Comparison of ENCODE assay signal across 8 cellular contexts in genomic region chr5:50410932-50411331, GRCh38. TPM values are rescaled to one million over a fixed set of nuclear protein-coding genes. Genes with fewer than 3 reads are reported as not detected.
DNase-seq lines count a peak whose midpoint lies in the region; ATAC-seq, FAIRE-seq and TF ChIP-seq lines count a peak whose summit lies in the region.
"Not testable (repeated sequence)": the region's sequence is repeated elsewhere in the genome, so short reads cannot be mapped to it uniquely, and the experiment has no call there.
"Had no signal": no experiment of that assay in that cellular context is flagged by ENCODE, and none has a peak within 500 bp of the region (broad histone marks: within the 10 kb centered on the region; RNA-seq: fewer than 3 reads in every experiment).

No MANE protein-coding gene starts in this region.

- not testable (repeated sequence) for H3K9me3 ChIP-seq in CD8-positive, alpha-beta T cell (ENCODE audit: low read length); OCI-LY7 (ENCODE audit: low read length); K562 (replicated peaks; ENCODE audit: control insufficient read depth, insufficient read depth, low read depth, low read length); kidney (ENCODE audit: control insufficient read depth in 1 of 2, low read length in 2 of 2); small intestine (ENCODE audit: control insufficient read depth, low read depth)

- not testable (repeated sequence) for TF ChIP-seq EP300 in K562 (IDR thresholded peaks at IDR 0.05; ENCODE audit: low read length)

- not testable (repeated sequence) for H3K79me2 ChIP-seq in GM23338 (replicated peaks; ENCODE audit: insufficient read depth); K562 (ENCODE audit: control insufficient read depth, insufficient read depth, low read length)
- H3K79me2 ChIP-seq in OCI-LY7 (ENCODE audit: insufficient read depth, low read depth, low read length), result peaks cover 85% of the 10 kb centered on the region

- not testable (repeated sequence) for H3K9ac ChIP-seq in K562 (ENCODE audit: insufficient read depth in 1 of 2, low read depth in 2 of 2, low read length in 2 of 2); kidney (ENCODE audit: low read length in 2 of 2)

- not testable (repeated sequence) for H3K4me3 ChIP-seq in CD8-positive, alpha-beta T cell (ENCODE audit: low read depth, low read length); GM23338; OCI-LY7 (ENCODE audit: low read depth, low read length, poor library complexity, severe bottlenecking); K562; kidney (ENCODE audit: low read length in 2 of 2); small intestine (ENCODE audit: low read depth in 1 of 2, low read length in 2 of 2)

- H4K20me1 ChIP-seq in GM23338 (replicated peaks; ENCODE audit: insufficient read depth); OCI-LY7 (ENCODE audit: insufficient read depth, low read length); K562 (replicated peaks; ENCODE audit: control insufficient read depth, insufficient read depth, low read length): not testable (repeated sequence)

- CTCF ChIA-PET in CD8-positive, alpha-beta T cell (lab: Charles Lee); OCI-LY7 (lab: Charles Lee; ENCODE audit: unreplicated experiment); K562 (lab: Yijun Ruan, JAX; ENCODE audit: low intra/inter-chr PET ratio): not testable (repeated sequence)

- not testable (repeated sequence) for ATAC-seq in CD8-positive, alpha-beta T cell; GM23338; K562

- H3K4me2 ChIP-seq in GM23338, result peak overlapping the region; percentile 15; the same call in 1 of the 2 replicates
- not testable (repeated sequence) for H3K4me2 ChIP-seq in OCI-LY7 (ENCODE audit: low read length); K562 (ENCODE audit: insufficient read depth, low read length)

- H3K36me3 ChIP-seq in CD8-positive, alpha-beta T cell (ENCODE audit: insufficient read depth, low read length); GM23338 (ENCODE audit: insufficient read depth); K562 (ENCODE audit: control insufficient read depth, insufficient read depth, low read length); kidney (ENCODE audit: control insufficient read depth in 1 of 2, insufficient read depth in 2 of 2, low read length in 2 of 2); small intestine (ENCODE audit: control insufficient read depth in 2 of 2, insufficient read depth in 2 of 2, low read length in 2 of 2): not testable (repeated sequence)
- H3K36me3 ChIP-seq in OCI-LY7 (ENCODE audit: insufficient read depth, low read length), result peaks cover 90% of the 10 kb centered on the region

- FAIRE-seq in A204.1 (lab: Jason Lieb, UNC), result peak; percentile 71
- FAIRE-seq in K562 (lab: Jason Lieb, UNC), result not testable (repeated sequence)
- peak; percentile 61 for FAIRE-seq in kidney (lab: Jason Lieb, UNC)
- peak; percentile 70 for FAIRE-seq in small intestine (lab: Jason Lieb, UNC)

- intact Hi-C loops in CD8-positive, alpha-beta T cell (cut with DNase I, micrococcal nuclease), result loop anchor here (5.0 kb wide), 1 partner anchor 36 kb away; no protein-coding TSS in a partner anchor
- intact Hi-C loops in OCI-LY7 (cut with micrococcal nuclease; ENCODE audit: unreplicated experiment); K562 (cut with micrococcal nuclease); kidney (cut with DNase I): not testable (repeated sequence)

- TF ChIP-seq POLR2A in K562 (conservative IDR thresholded peaks at IDR 0.05), result not testable (repeated sequence)

- H3K27ac ChIP-seq in CD8-positive, alpha-beta T cell (ENCODE audit: low read depth, low read length); GM23338 (ENCODE audit: low read depth); K562 (ENCODE audit: extremely low read depth, low read depth, low read length); kidney (ENCODE audit: low read depth in 2 of 2, low read length in 2 of 2); small intestine (ENCODE audit: low read depth in 1 of 2, low read length in 1 of 2): not testable (repeated sequence)
- peak overlapping the region; percentile 22 for H3K27ac ChIP-seq in OCI-LY7 (ENCODE audit: low read depth, low read length, poor library complexity, severe bottlenecking)

- H3F3A ChIP-seq in GM23338 (replicated peaks; ENCODE audit: low read depth), result not testable (repeated sequence)

- H3K9me3 Mint-ChIP-seq in CD8-positive, alpha-beta T cell; GM23338: not testable (repeated sequence)

- H2AFZ ChIP-seq in GM23338; OCI-LY7 (ENCODE audit: low read length); K562 (ENCODE audit: low read depth, low read length): not testable (repeated sequence)

- H3K9me2 ChIP-seq in GM23338 (ENCODE audit: insufficient read depth); OCI-LY7 (ENCODE audit: insufficient read depth, low read length): not testable (repeated sequence)

- not testable (repeated sequence) for TF ChIP-seq RAD21 in K562 (CRISPR knock-in tag; conservative IDR thresholded peaks at IDR 0.05 in 1 of 2, IDR thresholded peaks at IDR 0.05 in 1 of 2)

- H3K27me3 ChIP-seq in CD8-positive, alpha-beta T cell (ENCODE audit: insufficient read depth, low read length); GM23338 (ENCODE audit: insufficient read depth); K562 (ENCODE audit: control insufficient read depth in 2 of 2, insufficient read depth in 2 of 2, low read length in 2 of 2); small intestine (ENCODE audit: control insufficient read depth in 2 of 2, insufficient read depth in 2 of 2, low read length in 2 of 2): not testable (repeated sequence)

- peaks cover 75% of the 10 kb centered on the region for H3K4me1 Mint-ChIP-seq in CD8-positive, alpha-beta T cell (ENCODE audit: low read depth)
- H3K4me1 Mint-ChIP-seq in GM23338, result peaks cover 19% of the 10 kb centered on the region

- TF ChIP-seq CTCF in CD8-positive, alpha-beta T cell (IDR thresholded peaks at IDR 0.05); GM23338 (conservative IDR thresholded peaks at IDR 0.05; ENCODE audit: low read depth in 2 of 2); OCI-LY7 (conservative IDR thresholded peaks at IDR 0.05; ENCODE audit: low read length); K562 (IDR thresholded peaks at IDR 0.05 in 2 of 3, conservative IDR thresholded peaks at IDR 0.05 in 1 of 3; ENCODE audit: insufficient read depth in 2 of 3, low read depth in 1 of 3, low read length in 3 of 3); kidney (IDR thresholded peaks at IDR 0.05; ENCODE audit: borderline replicate concordance, extremely low read depth, insufficient read depth): not testable (repeated sequence)

- not testable (repeated sequence) for DNase-seq in CD8-positive, alpha-beta T cell; GM23338 (ENCODE audit: low spot score); OCI-LY7 (ENCODE audit: low spot score); K562 (ENCODE audit: extremely low read depth in 1 of 4, low spot score in 3 of 4); kidney; small intestine

- POLR2A ChIA-PET in CD8-positive, alpha-beta T cell (lab: Charles Lee); OCI-LY7 (lab: Charles Lee); K562 (lab: Yijun Ruan, JAX): not testable (repeated sequence)

- H3K27ac Mint-ChIP-seq in CD8-positive, alpha-beta T cell, result peak overlapping the region; percentile 49
- H3K27ac Mint-ChIP-seq in GM23338, result peak overlapping the region; percentile 80; the same call in 1 of the 2 replicates

- not testable (repeated sequence) for H3K4me3 Mint-ChIP-seq in CD8-positive, alpha-beta T cell; GM23338

- peaks cover 28% of the 10 kb centered on the region for H3K4me1 ChIP-seq in CD8-positive, alpha-beta T cell (ENCODE audit: insufficient read depth, low read length)
- peaks cover 25% of the 10 kb centered on the region for H3K4me1 ChIP-seq in GM23338 (ENCODE audit: insufficient read depth)
- peaks cover 64% of the 10 kb centered on the region for H3K4me1 ChIP-seq in OCI-LY7 (ENCODE audit: insufficient read depth, low read length, poor library complexity, severe bottlenecking)
- not testable (repeated sequence) for H3K4me1 ChIP-seq in K562 (replicated peaks in 1 of 2; ENCODE audit: control insufficient read depth in 2 of 2, insufficient read depth in 2 of 2, low read length in 2 of 2); kidney (ENCODE audit: control insufficient read depth in 1 of 2, insufficient read depth in 1 of 2, low read depth in 1 of 2, low read length in 2 of 2); small intestine (ENCODE audit: control insufficient read depth in 2 of 2, insufficient read depth in 1 of 2, low read depth in 1 of 2, low read length in 1 of 2)

- not testable (repeated sequence) for H3K9me1 ChIP-seq in K562 (ENCODE audit: control insufficient read depth, insufficient read depth, low read length)

- H3K36me3 Mint-ChIP-seq in CD8-positive, alpha-beta T cell, result peaks cover 46% of the 10 kb centered on the region
- H3K36me3 Mint-ChIP-seq in GM23338 (ENCODE audit: low read depth), result not testable (repeated sequence)

- in situ Hi-C loops in K562 (cut with MboI), result not testable (repeated sequence)

- not testable (repeated sequence) for H3K27me3 Mint-ChIP-seq in CD8-positive, alpha-beta T cell (ENCODE audit: low read depth); GM23338 (ENCODE audit: insufficient read depth, low read depth, poor library complexity)

- not testable (repeated sequence) for BruUV-seq in OCI-LY7 (replicated peaks; lab: Mats Ljungman, UMichigan); K562 (replicated peaks; lab: Mats Ljungman, UMichigan)

RNA-seq across cellular contexts. Expression of gene EMB, which starts 30.2 kb away (rescaled TPM):
- total RNA-seq in CD8-positive, alpha-beta T cell, result 100 to 1,000 TPM; 122 to 145 TPM
- 35.5 and 40.0 TPM in 2 replicates for total RNA-seq in GM23338 (2014; rRNA removed; shearing (Covaris generic))
- polyA plus RNA-seq in GM23338 (2016; fragmentation: Nextera tagmentation; extraction: Ambion mirVana) (24.6 and 27.5 TPM in 2 replicates), K562 (2011; rRNA removed) (not detected in 2 replicates), K562 (2014; fragmentation: Illumina TruSeq; extraction: Trizol) (not detected in 2 replicates), K562 (2014; fragmentation: Nextera tagmentation; extraction: Ambion mirVana) (not detected), K562 (2014; rRNA removed) (not detected in 2 replicates), kidney (ENCODE audit: insufficient read depth, low read depth, low replicate concordance) (2.2 TPM), small intestine (10 to 100 TPM; 19.1 to 60.8 (median 25.4) TPM)
- total RNA-seq in OCI-LY7 (2014; rRNA removed; shearing (Covaris generic)), result 75.7 and 78.9 TPM in 2 replicates
- total RNA-seq in OCI-LY7 (2022) (125 and 141 TPM in 2 replicates), K562 (2014; rRNA removed) (not detected in 2 replicates), K562 (2014; rRNA removed; fragmentation: Illumina TruSeq; extraction: Trizol) (not detected in 2 replicates), K562 (2015; rRNA removed; fragmentation: Illumina TruSeq; extraction: Trizol) (not detected in 2 replicates), K562 (2021) (0.27 and 0.31 TPM in 2 replicates), kidney (25.0 TPM)
- not detected in 2 replicates for total RNA-seq in K562 (2011; cell fraction: chromatin; rRNA removed; ENCODE audit: low replicate concordance)
- total RNA-seq in K562 (2011; cell fraction: nucleolus; rRNA removed), result not detected in 2 replicates
- total RNA-seq in K562 (2011; cell fraction: nucleoplasm; rRNA removed), result not detected in 2 replicates
- polyA plus RNA-seq in K562 (2011; cell fraction: cytosol; rRNA removed), result not detected in 2 replicates
- polyA plus RNA-seq in K562 (2011; cell fraction: nucleus; rRNA removed), result not detected in 2 replicates
- 0.04 TPM in 1 of 2 replicates, not detected in the other for polyA plus RNA-seq in K562 (2012)
- not detected in 2 replicates for polyA minus RNA-seq in K562 (2011; rRNA and poly(A)+ RNA removed)
- polyA minus RNA-seq in K562 (2011; cell fraction: cytosol; rRNA and poly(A)+ RNA removed), result not detected in 2 replicates
- not detected in 2 replicates for polyA minus RNA-seq in K562 (2011; cell fraction: nucleus; rRNA and poly(A)+ RNA removed)
- total RNA-seq: HT-29 had no signal

Comparison
In these comparisons a context has a peak if more than half of its experiments do, and no peak if none do; other contexts are left out.
1. RNA of gene EMB, which starts 30.2 kb away (total RNA-seq): 122 to 145 TPM in CD8-positive, alpha-beta T cell, 75.7 to 141 TPM in OCI-LY7, 35.5 to 40.0 TPM in GM23338 and 25.0 TPM in kidney (single experiment); 0.27 to 0.31 TPM in K562; every median in the first group is over 10 times any median in the second.